In genomic region chr5:142871056-142871879, GRCh38 we compare ENCODE assay signal across 15 cellular contexts.
DNase-seq lines count a peak whose midpoint lies in the region; ATAC-seq and TF ChIP-seq lines count a peak whose summit lies in the region.
"Had no signal": no experiment of that assay in that cellular context is flagged by ENCODE, and none has a peak within 500 bp of the region (broad histone marks: within the 10 kb centered on the region; RNA-seq: fewer than 3 reads in every experiment).

No MANE protein-coding gene starts in this region.

- H2AFZ ChIP-seq in osteoblast (ENCODE audit: low read length) = no peak overlapping the region

- H3K4me2 ChIP-seq in osteoblast (ENCODE audit: insufficient read depth, low read length) = peak overlapping the region; percentile 56

- H3K9me3 ChIP-seq in BE2C (no peaks in the 10 kb centered on the region), osteoblast (ENCODE audit: low read depth, low read length) (no peaks in the 10 kb centered on the region)

- H3K4me3 ChIP-seq in BE2C (ENCODE audit: low read depth, low read length) (peak overlapping the region; percentile 29), epithelial cell of esophagus (ENCODE audit: low read length) (no peak overlapping the region), osteoblast (ENCODE audit: insufficient read depth, low read length) (no peak overlapping the region)
- H3K4me3 ChIP-seq: cardiac muscle cell had no signal

- H4K20me1 ChIP-seq in osteoblast (ENCODE audit: insufficient read depth, low read length) = no peaks in the 10 kb centered on the region

- no peak for ATAC-seq in GM18861 (IDR thresholded peaks at IDR 0.05; ENCODE audit: unreplicated experiment)
- ATAC-seq in GM21825 (IDR thresholded peaks at IDR 0.05; ENCODE audit: unreplicated experiment) = no peak
- ATAC-seq: naive thymus-derived CD8-positive, alpha-beta T cell had no signal

- no peaks in the 10 kb centered on the region for H3K36me3 ChIP-seq in BE2C
- H3K36me3 ChIP-seq in osteoblast (ENCODE audit: insufficient read depth, low read length) = no peaks in the 10 kb centered on the region
- H3K36me3 ChIP-seq: cardiac muscle cell had no signal

- DNase-seq in BE2C = no peak
- peak; percentile 46 for DNase-seq in NCI-H69 (lab: John Stamatoyannopoulos, UW)
- DNase-seq in epithelial cell of esophagus (ENCODE audit: low read depth) = peak; percentile 38
- no peak for DNase-seq in osteoblast (ENCODE audit: insufficient read length, low spot score, missing footprints)
- DNase-seq in dedifferentiated amniotic fluid mesenchymal stem cell (ENCODE audit: extremely low spot score) = no peak
- DNase-seq in activated gamma-delta T cell treated with Interleukin-2 at 50 U/mL for 16 hours = no peak
- DNase-seq: activated B cell treated with CpG ODN at 0.5 μM for 24 hours; activated CD8-positive, alpha-beta memory T cell treated with anti-CD3 and anti-CD28 coated beads, Interleukin-2, amount 50 U/mL, for 4 hours; activated naive CD4-positive, alpha-beta T cell treated with anti-CD3 and anti-CD28 coated beads, Interleukin-2, amount 10 ng/mL, durations not matched to agents 7 days and 5 days; GDM1; naive thymus-derived CD8-positive, alpha-beta T cell; NCI-H2227 treated with DMSO at 0.1 percent for 48 hours had no signal

- H3K27me3 ChIP-seq in BE2C = no peaks in the 10 kb centered on the region
- H3K27me3 ChIP-seq in osteoblast (ENCODE audit: insufficient read depth, low read length) = peaks cover 3% of the 10 kb centered on the region
- H3K27me3 ChIP-seq: cardiac muscle cell had no signal

- H3K27ac ChIP-seq in osteoblast (ENCODE audit: low read depth, low read length) = no peak overlapping the region
- H3K27ac ChIP-seq: cardiac muscle cell had no signal

- H3K79me2 ChIP-seq in osteoblast (ENCODE audit: insufficient read depth, low read length) = no peaks in the 10 kb centered on the region

- TF ChIP-seq CTCF in BE2C (IDR thresholded peaks at IDR 0.05; ENCODE audit: low read depth, low read length) = no peak
- no peak for TF ChIP-seq CTCF in epithelial cell of esophagus (IDR thresholded peaks at IDR 0.05; ENCODE audit: insufficient read depth, low read depth, low read length, missing control alignments)
- TF ChIP-seq CTCF in osteoblast (IDR thresholded peaks at IDR 0.05; ENCODE audit: extremely low read depth, low read depth, low read length) = no peak

- H3K4me1 ChIP-seq in BE2C (peaks cover 50% of the 10 kb centered on the region), osteoblast (ENCODE audit: insufficient read depth, low read length) (peaks cover 30% of the 10 kb centered on the region)

Comparison
In these comparisons a context has a peak if more than half of its experiments do, and no peak if none do; other contexts are left out.
1. DNase-seq: peak in NCI-H69 (single experiment) and epithelial cell of esophagus (single experiment); none in BE2C (single experiment), osteoblast (single experiment), dedifferentiated amniotic fluid mesenchymal stem cell (single experiment) and activated gamma-delta T cell treated with Interleukin-2 at 50 U/mL for 16 hours (single experiment).